ENCODE assay signal across 3 cellular contexts in the genomic region with DNA sequence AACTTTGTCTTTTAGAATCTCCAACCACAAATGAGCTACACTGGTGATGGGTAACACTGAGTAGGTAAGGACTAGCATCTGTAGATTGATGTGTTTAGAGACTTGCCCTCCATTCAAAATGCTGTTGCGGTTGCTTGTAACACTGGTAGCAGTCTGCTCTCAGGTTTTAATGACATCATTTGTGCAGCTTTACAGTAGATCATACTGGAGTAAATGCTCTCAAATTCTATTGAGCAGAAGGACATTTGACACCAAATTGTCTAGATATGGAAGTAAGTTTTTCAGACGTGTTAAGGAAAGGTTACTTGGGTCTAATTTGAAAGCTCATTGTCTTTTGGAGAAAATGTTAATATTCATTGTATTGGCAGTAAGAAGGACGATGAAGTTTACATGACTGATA.
TF ChIP-seq lines count a peak whose summit lies in the region.

No MANE protein-coding gene starts in this region.

TF ChIP-seq in GM23338, 12 proteins besides CTCF, POLR2A, EP300 and RAD21 (continued from another document and continues in another):
- TF ChIP-seq, protein P1, sequence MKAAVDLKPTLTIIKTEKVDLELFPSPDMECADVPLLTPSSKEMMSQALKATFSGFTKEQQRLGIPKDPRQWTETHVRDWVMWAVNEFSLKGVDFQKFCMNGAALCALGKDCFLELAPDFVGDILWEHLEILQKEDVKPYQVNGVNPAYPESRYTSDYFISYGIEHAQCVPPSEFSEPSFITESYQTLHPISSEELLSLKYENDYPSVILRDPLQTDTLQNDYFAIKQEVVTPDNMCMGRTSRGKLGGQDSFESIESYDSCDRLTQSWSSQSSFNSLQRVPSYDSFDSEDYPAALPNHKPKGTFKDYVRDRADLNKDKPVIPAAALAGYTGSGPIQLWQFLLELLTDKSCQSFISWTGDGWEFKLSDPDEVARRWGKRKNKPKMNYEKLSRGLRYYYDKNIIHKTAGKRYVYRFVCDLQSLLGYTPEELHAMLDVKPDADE (IDR thresholded peaks at IDR 0.05): no peak
- no peak for TF ChIP-seq ZNF114 (CRISPR knock-in tag; IDR thresholded peaks at IDR 0.05)
- no peak for TF ChIP-seq NANOG (IDR thresholded peaks at IDR 0.05; ENCODE audit: borderline replicate concordance)
- no peak for TF ChIP-seq ZNF331 (CRISPR knock-in tag; IDR thresholded peaks at IDR 0.05; ENCODE audit: low read depth)
- TF ChIP-seq EZH2 (IDR thresholded peaks at IDR 0.05; ENCODE audit: low read depth, unreplicated experiment): no peak
- TF ChIP-seq STAT1 (IDR thresholded peaks at IDR 0.05; ENCODE audit: unreplicated experiment): no peak

TF ChIP-seq in neural cell, 6 proteins besides CTCF, POLR2A, EP300 and RAD21 (continued from another document):
- TF ChIP-seq, protein P2, sequence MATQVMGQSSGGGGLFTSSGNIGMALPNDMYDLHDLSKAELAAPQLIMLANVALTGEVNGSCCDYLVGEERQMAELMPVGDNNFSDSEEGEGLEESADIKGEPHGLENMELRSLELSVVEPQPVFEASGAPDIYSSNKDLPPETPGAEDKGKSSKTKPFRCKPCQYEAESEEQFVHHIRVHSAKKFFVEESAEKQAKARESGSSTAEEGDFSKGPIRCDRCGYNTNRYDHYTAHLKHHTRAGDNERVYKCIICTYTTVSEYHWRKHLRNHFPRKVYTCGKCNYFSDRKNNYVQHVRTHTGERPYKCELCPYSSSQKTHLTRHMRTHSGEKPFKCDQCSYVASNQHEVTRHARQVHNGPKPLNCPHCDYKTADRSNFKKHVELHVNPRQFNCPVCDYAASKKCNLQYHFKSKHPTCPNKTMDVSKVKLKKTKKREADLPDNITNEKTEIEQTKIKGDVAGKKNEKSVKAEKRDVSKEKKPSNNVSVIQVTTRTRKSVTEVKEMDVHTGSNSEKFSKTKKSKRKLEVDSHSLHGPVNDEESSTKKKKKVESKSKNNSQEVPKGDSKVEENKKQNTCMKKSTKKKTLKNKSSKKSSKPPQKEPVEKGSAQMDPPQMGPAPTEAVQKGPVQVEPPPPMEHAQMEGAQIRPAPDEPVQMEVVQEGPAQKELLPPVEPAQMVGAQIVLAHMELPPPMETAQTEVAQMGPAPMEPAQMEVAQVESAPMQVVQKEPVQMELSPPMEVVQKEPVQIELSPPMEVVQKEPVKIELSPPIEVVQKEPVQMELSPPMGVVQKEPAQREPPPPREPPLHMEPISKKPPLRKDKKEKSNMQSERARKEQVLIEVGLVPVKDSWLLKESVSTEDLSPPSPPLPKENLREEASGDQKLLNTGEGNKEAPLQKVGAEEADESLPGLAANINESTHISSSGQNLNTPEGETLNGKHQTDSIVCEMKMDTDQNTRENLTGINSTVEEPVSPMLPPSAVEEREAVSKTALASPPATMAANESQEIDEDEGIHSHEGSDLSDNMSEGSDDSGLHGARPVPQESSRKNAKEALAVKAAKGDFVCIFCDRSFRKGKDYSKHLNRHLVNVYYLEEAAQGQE (IDR thresholded peaks at IDR 0.05; ENCODE audit: borderline replicate concordance): no peak
- no peak for TF ChIP-seq EZH2 (IDR thresholded peaks at IDR 0.05; ENCODE audit: borderline replicate concordance, insufficient read depth, low read length, poor library complexity, severe bottlenecking)
- TF ChIP-seq SMC3 (conservative IDR thresholded peaks at IDR 0.05; ENCODE audit: poor library complexity): no peak
- no peak for TF ChIP-seq POLR2AphosphoS5 (IDR thresholded peaks at IDR 0.05)

TF ChIP-seq in SK-N-SH, 30 proteins besides CTCF, POLR2A, EP300 and RAD21 (continued from another document):
- TF ChIP-seq CHD2 (IDR thresholded peaks at IDR 0.05; ENCODE audit: low read length, partially characterized antibody): no peak
- no peak for TF ChIP-seq JUND (IDR thresholded peaks at IDR 0.05)
- no peak for TF ChIP-seq EZH2phosphoT487 (IDR thresholded peaks at IDR 0.05; ENCODE audit: borderline replicate concordance, low read depth)
- TF ChIP-seq, protein P2 (IDR thresholded peaks at IDR 0.05; ENCODE audit: low read depth, low read length): no peak
- no peak for TF ChIP-seq YY1 (IDR thresholded peaks at IDR 0.05; ENCODE audit: low read depth)
- TF ChIP-seq, protein P3, sequence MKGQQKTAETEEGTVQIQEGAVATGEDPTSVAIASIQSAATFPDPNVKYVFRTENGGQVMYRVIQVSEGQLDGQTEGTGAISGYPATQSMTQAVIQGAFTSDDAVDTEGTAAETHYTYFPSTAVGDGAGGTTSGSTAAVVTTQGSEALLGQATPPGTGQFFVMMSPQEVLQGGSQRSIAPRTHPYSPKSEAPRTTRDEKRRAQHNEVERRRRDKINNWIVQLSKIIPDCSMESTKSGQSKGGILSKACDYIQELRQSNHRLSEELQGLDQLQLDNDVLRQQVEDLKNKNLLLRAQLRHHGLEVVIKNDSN (IDR thresholded peaks at IDR 0.05; ENCODE audit: borderline replicate concordance, low read depth): no peak
- TF ChIP-seq GABPA (IDR thresholded peaks at IDR 0.05; ENCODE audit: low read depth): no peak
- TF ChIP-seq, protein P4, sequence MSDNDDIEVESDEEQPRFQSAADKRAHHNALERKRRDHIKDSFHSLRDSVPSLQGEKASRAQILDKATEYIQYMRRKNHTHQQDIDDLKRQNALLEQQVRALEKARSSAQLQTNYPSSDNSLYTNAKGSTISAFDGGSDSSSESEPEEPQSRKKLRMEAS (IDR thresholded peaks at IDR 0.05; ENCODE audit: low read depth): no peak
- no peak for TF ChIP-seq POLR2AphosphoS5 (IDR thresholded peaks at IDR 0.05; ENCODE audit: low read depth, low read length)
- TF ChIP-seq, protein P5, sequence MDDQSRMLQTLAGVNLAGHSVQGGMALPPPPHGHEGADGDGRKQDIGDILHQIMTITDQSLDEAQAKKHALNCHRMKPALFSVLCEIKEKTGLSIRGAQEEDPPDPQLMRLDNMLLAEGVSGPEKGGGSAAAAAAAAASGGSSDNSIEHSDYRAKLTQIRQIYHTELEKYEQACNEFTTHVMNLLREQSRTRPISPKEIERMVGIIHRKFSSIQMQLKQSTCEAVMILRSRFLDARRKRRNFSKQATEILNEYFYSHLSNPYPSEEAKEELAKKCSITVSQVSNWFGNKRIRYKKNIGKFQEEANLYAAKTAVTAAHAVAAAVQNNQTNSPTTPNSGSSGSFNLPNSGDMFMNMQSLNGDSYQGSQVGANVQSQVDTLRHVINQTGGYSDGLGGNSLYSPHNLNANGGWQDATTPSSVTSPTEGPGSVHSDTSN (IDR thresholded peaks at IDR 0.05): no peak
- no peak for TF ChIP-seq SMC3 (IDR thresholded peaks at IDR 0.05; ENCODE audit: low read depth, low read length)
- no peak for TF ChIP-seq SIN3A (IDR thresholded peaks at IDR 0.05; ENCODE audit: borderline replicate concordance, low read depth, low read length)
- no peak for TF ChIP-seq RXRA (IDR thresholded peaks at IDR 0.05; ENCODE audit: borderline replicate concordance, low read depth)
